Comparison of ENCODE assay signal across 10 cellular contexts in the genomic region with DNA sequence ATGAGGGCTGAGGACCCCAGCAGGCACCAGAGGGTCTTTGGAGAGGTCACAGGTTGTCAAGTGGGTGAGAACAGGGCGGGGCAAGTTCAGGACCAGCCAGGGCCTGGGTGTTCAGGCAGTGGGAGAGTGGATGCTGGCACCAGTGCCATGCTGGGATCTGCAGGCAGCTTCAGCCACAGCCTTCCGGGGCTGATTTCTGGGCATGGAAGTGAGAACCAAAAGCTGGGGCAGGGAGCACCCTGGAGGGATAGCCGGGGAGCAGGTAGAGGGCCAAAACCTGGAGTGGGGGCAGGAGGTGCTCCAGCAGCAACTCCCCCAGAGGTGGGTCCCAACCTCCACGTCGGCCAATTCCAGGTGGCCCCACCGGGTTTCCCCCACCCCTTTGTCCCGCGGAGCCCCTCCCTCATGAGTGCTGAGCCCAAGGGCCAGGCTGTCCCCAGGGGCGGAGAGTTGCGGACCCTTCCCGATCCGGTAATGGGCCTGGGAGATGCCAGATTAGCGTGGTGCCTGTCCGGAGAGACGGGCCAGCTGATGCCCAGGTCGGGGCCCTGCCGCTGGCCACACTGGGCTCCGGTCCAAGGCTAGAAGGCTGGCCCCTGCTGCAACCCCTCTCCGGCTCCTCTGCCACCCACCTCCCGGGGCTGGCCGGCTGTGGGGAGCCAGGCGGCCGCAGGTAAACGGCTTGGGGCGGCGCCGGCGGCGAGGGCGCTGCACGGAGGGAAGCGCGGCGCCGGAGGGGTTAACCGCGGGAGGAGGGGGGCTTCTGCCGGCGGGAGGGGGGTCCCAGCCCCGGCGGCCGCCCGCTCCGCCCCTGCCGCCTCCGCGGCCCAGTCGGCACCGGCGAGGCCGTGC. TPM values are rescaled to one million over a fixed set of nuclear protein-coding genes. Genes with fewer than 3 reads are reported as not detected.
DNase-seq lines count a peak whose midpoint lies in the region; ATAC-seq and TF ChIP-seq lines count a peak whose summit lies in the region.
"Had no signal": no experiment of that assay in that cellular context is flagged by ENCODE, and none has a peak within 500 bp of the region (broad histone marks: within the 10 kb centered on the region; RNA-seq: fewer than 3 reads in every experiment).

KCNK4 (plus strand) TSS at position 409 of the 852 bp plus-strand sequence. CDS start 1,717 bp downstream, outside the sequence.

- H3K4me3 ChIP-seq in CD8-positive, alpha-beta T cell (ENCODE audit: low read depth, low read length): peak within 1 kb of the TSS; percentile 30
- H3K4me3 ChIP-seq in foreskin fibroblast (ENCODE audit: low read depth in 1 of 2, low read length in 2 of 2): peak within 1 kb of the TSS; percentile 17 to 20

- H3K9me3 ChIP-seq in CD8-positive, alpha-beta T cell (ENCODE audit: low read length): no peaks in the 10 kb centered on the region

- no peak within 1 kb of the TSS for H3K27ac ChIP-seq in CD8-positive, alpha-beta T cell (ENCODE audit: low read depth, low read length)

- CTCF ChIA-PET in CD8-positive, alpha-beta T cell (lab: Charles Lee): interaction anchor here (1.2 to 6.9 kb wide), 4 partner anchors 10 to 88 kb away, joined by 3 to 55 read pairs (median 13); partner anchors contain the start of gene CATSPERZ
- CTCF ChIA-PET in T-cell (lab: Charles Lee): no interaction called here

- H3K36me3 ChIP-seq in CD8-positive, alpha-beta T cell (ENCODE audit: insufficient read depth, low read length): no peaks in the 10 kb centered on the region

- POLR2A ChIA-PET in CD8-positive, alpha-beta T cell (lab: Charles Lee): no interaction called here
- POLR2A ChIA-PET in T-cell (lab: Charles Lee): no interaction called here

- H3K27ac Mint-ChIP-seq in CD8-positive, alpha-beta T cell: no peak within 1 kb of the TSS
- H3K27ac Mint-ChIP-seq in T-cell (no peak within 1 kb of the TSS), progenitor cell of endocrine pancreas (no peak within 1 kb of the TSS)

- ATAC-seq in CD8-positive, alpha-beta T cell: no peak
- peak in 1 of 4 experiments; percentile 4 for ATAC-seq in T-cell (replicated peaks in 1 of 4)
- ATAC-seq in HG03342 (IDR thresholded peaks at IDR 0.05; ENCODE audit: unreplicated experiment): no peak

- H3K9me3 Mint-ChIP-seq in CD8-positive, alpha-beta T cell: no peaks in the 10 kb centered on the region
- H3K9me3 Mint-ChIP-seq in T-cell (no peaks in the 10 kb centered on the region), progenitor cell of endocrine pancreas (ENCODE audit: low read depth) (no peaks in the 10 kb centered on the region)

- H3K4me1 ChIP-seq in CD8-positive, alpha-beta T cell (ENCODE audit: insufficient read depth, low read length): peaks cover 17% of the 10 kb centered on the region

- H3K27me3 Mint-ChIP-seq in CD8-positive, alpha-beta T cell (ENCODE audit: low read depth): peaks cover 40% of the 10 kb centered on the region
- peaks cover 34 to 41% of the 10 kb centered on the region in 2 donors for H3K27me3 Mint-ChIP-seq in T-cell
- H3K27me3 Mint-ChIP-seq in progenitor cell of endocrine pancreas: peaks cover 54% of the 10 kb centered on the region

- peak in 1 of 7 experiments; percentile 9 for DNase-seq in CD8-positive, alpha-beta T cell
- no peak for DNase-seq in T-cell
- no peak for DNase-seq in foreskin fibroblast
- DNase-seq in progenitor cell of endocrine pancreas (ENCODE audit: low spot score, unreplicated experiment): no peak
- DNase-seq in DMS153 treated with DMSO at 0.1 percent for 48 hours (lab: John Stamatoyannopoulos, UW; ENCODE audit: unreplicated experiment): no peak
- no peak for DNase-seq in stimulated activated CD4-positive, alpha-beta T cell treated with anti-CD3 and anti-CD28 coated beads, Interleukin-4, amount 100 ng/mL, for 1 hour
- DNase-seq in GM20000 (ENCODE audit: low spot score): no peak
- DNase-seq: effector CD4-positive, alpha-beta T cell; NCI-H748 treated with DMSO at 0.1 percent for 48 hours had no signal

- H3K36me3 Mint-ChIP-seq in CD8-positive, alpha-beta T cell: no peaks in the 10 kb centered on the region
- H3K36me3 Mint-ChIP-seq in T-cell (no peaks in the 10 kb centered on the region), progenitor cell of endocrine pancreas (ENCODE audit: insufficient read depth) (peaks cover 6% of the 10 kb centered on the region)

- peak within 1 kb of the TSS; percentile 66 for H3K4me3 Mint-ChIP-seq in CD8-positive, alpha-beta T cell
- H3K4me3 Mint-ChIP-seq in T-cell (peak within 1 kb of the TSS; percentile 57 to 73 (median 72)), progenitor cell of endocrine pancreas (ENCODE audit: low read depth) (peak within 1 kb of the TSS; percentile 63)

- intact Hi-C loops in CD8-positive, alpha-beta T cell (cut with DNase I, micrococcal nuclease): no loop called here

- H3K27me3 ChIP-seq in CD8-positive, alpha-beta T cell (ENCODE audit: insufficient read depth, low read length): peaks cover 23% of the 10 kb centered on the region

- no peak for TF ChIP-seq CTCF in CD8-positive, alpha-beta T cell (IDR thresholded peaks at IDR 0.05)
- no peak for TF ChIP-seq CTCF in foreskin fibroblast (IDR thresholded peaks at IDR 0.05; ENCODE audit: low read depth, low read length)
- TF ChIP-seq CTCF in progenitor cell of endocrine pancreas (IDR thresholded peaks at IDR 0.05; ENCODE audit: unreplicated experiment): no peak
- no peak for TF ChIP-seq CTCF in GM20000 (IDR thresholded peaks at IDR 0.05; ENCODE audit: extremely low read depth, missing control alignments)

- H3K4me1 Mint-ChIP-seq in CD8-positive, alpha-beta T cell (ENCODE audit: low read depth): peaks cover 17% of the 10 kb centered on the region
- H3K4me1 Mint-ChIP-seq in T-cell (peaks cover 13 to 20% (median 14%) of the 10 kb centered on the region in 3 donors), progenitor cell of endocrine pancreas (ENCODE audit: low read depth) (peaks cover 7% of the 10 kb centered on the region)

RNA-seq across cellular contexts. Expression of gene KCNK4, which starts in this region (rescaled TPM):
- total RNA-seq in CD8-positive, alpha-beta T cell: not detected
- under 1 TPM in 3 of 5 donors, not detected in 2; 0.22 to 0.35 (median 0.33) TPM for total RNA-seq in T-cell
- 0.62 TPM in 1 of 2 replicates, not detected in the other for total RNA-seq in progenitor cell of endocrine pancreas
